Comparison of ENCODE assay signal across 20 cellular contexts in the genomic region with DNA sequence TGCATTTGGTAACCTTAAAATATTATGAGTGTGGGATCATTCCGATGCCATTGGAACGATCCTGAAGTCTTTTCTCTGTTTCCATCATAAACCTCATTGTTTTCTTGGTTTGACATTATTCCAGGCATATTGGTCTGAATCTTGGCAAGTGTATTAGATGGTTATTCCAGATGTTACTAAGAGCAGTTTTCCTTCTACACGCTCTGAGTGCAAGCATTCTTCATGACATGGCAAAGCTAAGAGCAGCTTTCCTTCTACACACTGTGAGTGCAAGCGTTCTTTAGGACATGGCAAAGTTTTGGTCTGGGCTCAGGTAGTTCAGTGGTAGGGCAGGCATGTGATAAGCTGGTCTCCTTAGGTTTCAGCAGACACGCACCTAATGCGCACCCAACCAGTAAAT. TPM values are rescaled to one million over a fixed set of nuclear protein-coding genes. Genes with fewer than 3 reads are reported as not detected.
"Had no signal": no experiment of that assay in that cellular context is flagged by ENCODE, and none has a peak within 500 bp of the region (broad histone marks: within the 10 kb centered on the region; RNA-seq: fewer than 3 reads in every experiment).

No MANE protein-coding gene starts in this region.

- H3K4me1 Mint-ChIP-seq: IgD-negative memory B cell had no signal

- H3K27ac Mint-ChIP-seq: IgD-negative memory B cell had no signal

- DNase-seq: Kasumi-1, MM.1S, NCI-H1092 treated with DMSO at 0.1 percent for 48 hours, NCI-H1436, NCI-H187, NCI-H2029, NCI-H2081 treated with DMSO at 0.1 percent for 48 hours, NCI-H2171, NCI-H226, NCI-H446, NCI-H510A, NCI-H524 treated with DMSO at 0.1 percent for 48 hours, NCI-H69, NCI-H774, RPMI8226, SHP77 treated with DMSO at 0.1 percent for 48 hours, SJCRH30 had no signal

- H3K4me3 ChIP-seq: K562, SJCRH30 had no signal

- H3K27me3 Mint-ChIP-seq: IgD-negative memory B cell had no signal

- H3K36me3 Mint-ChIP-seq: IgD-negative memory B cell had no signal

- H3K4me3 Mint-ChIP-seq: IgD-negative memory B cell had no signal

- ATAC-seq: K562, SK-N-SH treated with all-trans-retinoic acid at 6 μM for 48 hours had no signal

RNA-seq across cellular contexts. Expression of a gene that starts 53.0 kb away (rescaled TPM):
- total RNA-seq: SJCRH30 had no signal
